Comparison of ENCODE assay signal across 24 cellular contexts in the genomic region with DNA sequence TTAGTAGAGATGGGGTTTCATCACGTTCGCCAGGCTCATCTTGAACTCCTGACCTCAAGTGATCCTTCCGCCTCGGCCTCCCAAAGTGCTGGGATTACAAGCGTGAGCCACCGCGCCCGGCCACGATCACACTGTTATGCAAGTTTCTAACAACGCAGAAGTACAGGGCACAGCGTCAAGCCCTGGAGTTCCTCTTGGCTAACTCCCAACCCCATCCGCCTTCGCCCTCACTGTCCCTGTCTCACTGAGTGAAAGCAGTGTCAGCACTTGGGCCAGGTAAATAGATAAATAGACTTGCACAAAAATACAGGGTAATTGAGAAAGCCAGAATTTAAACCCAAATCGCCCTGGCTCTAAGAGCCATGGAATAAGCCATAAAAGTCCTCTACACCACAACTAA.
"Had no signal": no experiment of that assay in that cellular context is flagged by ENCODE, and none has a peak within 500 bp of the region (broad histone marks: within the 10 kb centered on the region; RNA-seq: fewer than 3 reads in every experiment).

No MANE protein-coding gene starts in this region.

- H2AFZ ChIP-seq: neural progenitor cell had no signal

- H3K4me2 ChIP-seq: neural progenitor cell had no signal

- H3K9ac ChIP-seq: neural progenitor cell had no signal

- H3K27me3 ChIP-seq: esophagus squamous epithelium, neural progenitor cell, spleen, tibial nerve, upper lobe of left lung, uterus had no signal

- ATAC-seq: naive thymus-derived CD4-positive, alpha-beta T cell; right cardiac atrium; stimulated activated memory B cell treated with anti-CD40 and anti-IgM and Interleukin-4, amounts not matched to agents 10 μg/mL and 1 μg/mL and 100 μg/mL, for 72 hours; stimulated activated naive CD8-positive, alpha-beta T cell treated with anti-CD3 and anti-CD28 coated beads, Interleukin-15, Interleukin-2, amounts not matched to agents 100 U/mL and 50 U/mL, for 24 hours had no signal

- H3K4me3 ChIP-seq: coronary artery, esophagus squamous epithelium, neural progenitor cell, psoas muscle, skin epidermis, spleen, thoracic aorta, tibial nerve, upper lobe of left lung, uterus had no signal

- DNase-seq: dermis blood vessel endothelial cell; effector memory CD4-positive, alpha-beta T cell; erythroblast; esophagus squamous epithelium; hypothalamus; immature natural killer cell; mammary epithelial cell; mesendoderm; midbrain; naive thymus-derived CD4-positive, alpha-beta T cell; psoas muscle; right cardiac atrium; spleen; stimulated activated CD4-positive, alpha-beta T cell treated with anti-CD3 and anti-CD28 coated beads, Interleukin-4, amount 100 ng/mL, for 4 hours; stimulated activated naive CD8-positive, alpha-beta T cell treated with anti-CD3 and anti-CD28 coated beads, Interleukin-15, Interleukin-2, amounts not matched to agents 100 U/mL and 50 U/mL, for 24 hours; substantia nigra; uterus had no signal

- H3K27ac ChIP-seq: coronary artery, esophagus squamous epithelium, neural progenitor cell, psoas muscle, skin epidermis, spleen, thoracic aorta, tibial nerve, upper lobe of left lung, uterus had no signal

- H3K36me3 ChIP-seq: uterus had no signal

- H3K4me1 ChIP-seq: esophagus squamous epithelium, psoas muscle, spleen, tibial nerve, upper lobe of left lung, uterus had no signal

- H3K9me3 ChIP-seq: esophagus squamous epithelium, psoas muscle, spleen, thoracic aorta, upper lobe of left lung, uterus had no signal
